In the genomic region with DNA sequence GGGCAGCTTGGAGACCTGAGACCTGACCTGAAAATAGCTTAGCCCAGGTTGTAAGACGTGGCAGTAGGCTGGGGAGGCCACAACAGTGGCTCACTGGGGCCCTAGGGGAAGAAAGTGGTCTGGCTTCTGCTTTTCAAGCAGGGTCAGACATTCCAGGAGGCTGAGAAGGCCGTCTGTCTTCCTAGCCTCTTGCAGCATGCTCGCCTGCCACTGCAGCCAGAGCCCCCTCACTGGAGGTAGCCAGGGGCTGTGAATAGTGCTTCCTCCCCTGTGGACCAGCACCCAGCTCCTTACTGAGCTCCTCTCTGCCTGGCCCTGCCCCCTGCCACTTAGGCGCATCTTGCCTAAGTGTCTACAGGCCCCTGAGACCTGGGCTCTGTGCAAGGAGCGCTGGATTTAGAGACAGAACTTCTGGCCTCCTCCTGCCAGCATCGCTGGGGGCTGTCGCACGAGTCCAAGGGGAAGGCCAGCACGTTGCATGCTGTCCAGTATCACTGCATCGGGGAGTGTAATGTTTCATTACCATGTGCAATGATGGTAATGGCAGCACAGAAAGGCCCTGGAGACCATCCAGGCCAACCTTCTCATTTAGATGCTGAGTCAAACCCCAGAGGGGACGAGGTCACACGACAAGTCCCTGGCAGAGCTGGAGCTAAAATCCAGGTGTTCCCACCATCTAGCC, we compare ENCODE assay signal across 8 cellular contexts. TPM values are rescaled to one million over a fixed set of nuclear protein-coding genes. Genes with fewer than 3 reads are reported as not detected.
DNase-seq lines count a peak whose midpoint lies in the region; ATAC-seq and TF ChIP-seq lines count a peak whose summit lies in the region.

No MANE protein-coding gene starts in this region.

- H4K8ac ChIP-seq in IMR-90 (ENCODE audit: low read depth in 2 of 2, low read length in 2 of 2), result peak overlapping the region; percentile 64 to 91; a peak in 3 of 4 replicates

- H2BK20ac ChIP-seq in IMR-90 (ENCODE audit: low read depth, low read length), result peak overlapping the region; percentile 75

- peak; percentile 59 for ATAC-seq in IMR-90 (ENCODE audit: low read depth)
- ATAC-seq in GM21737 (IDR thresholded peaks at IDR 0.05; ENCODE audit: unreplicated experiment), result no peak

- TF ChIP-seq RAD21 in IMR-90 (IDR thresholded peaks at IDR 0.05; ENCODE audit: low read length), result no peak; the same call in none of the 2 replicates

- H3K4ac ChIP-seq in IMR-90 (ENCODE audit: low read depth, low read length), result peak overlapping the region; percentile 95

- POLR2A ChIA-PET in IMR-90 (lab: Charles Lee; ENCODE audit: unreplicated experiment), result no interaction called here

- H2BK120ac ChIP-seq in IMR-90 (ENCODE audit: low read depth, low read length), result peak overlapping the region; percentile 96

- H3K27me3 ChIP-seq in IMR-90 (ENCODE audit: control insufficient read depth, insufficient read depth, low read length), result no peaks in the 10 kb centered on the region
- no peaks in the 10 kb centered on the region for H3K27me3 ChIP-seq in iPS-20b (ENCODE audit: insufficient read depth, low read length)
- no peaks in the 10 kb centered on the region for H3K27me3 ChIP-seq in tibial nerve
- no peaks in the 10 kb centered on the region for H3K27me3 ChIP-seq in HAP-1 (ENCODE audit: low read depth)

- in situ Hi-C loops in IMR-90 (cut with MboI; ENCODE audit: low sequenced_read_pairs) (loop anchor here (5.0 kb wide), 1 partner anchor 106 kb away; no protein-coding TSS in a partner anchor), HAP-1 (cut with MboI; ENCODE audit: low sequenced_read_pairs) (loop anchor here (25.0 kb wide), 1 partner anchor 1044 kb away; the partner anchor contains the start of genes POLR3A and RPS24)

- no peak for TF ChIP-seq EP300 in tibial nerve (IDR thresholded peaks at IDR 0.05)

- peak overlapping the region; percentile 20 for H3K18ac ChIP-seq in IMR-90 (ENCODE audit: low read depth, low read length)

- H2BK5ac ChIP-seq in IMR-90 (ENCODE audit: low read depth, low read length, poor library complexity, severe bottlenecking), result peak overlapping the region; percentile 95

- peak overlapping the region; percentile 95 for H2AK9ac ChIP-seq in IMR-90 (replicated peaks; ENCODE audit: low read depth, low read length, poor library complexity)

- peaks cover 74% of the 10 kb centered on the region for H3K4me1 ChIP-seq in IMR-90 (ENCODE audit: control insufficient read depth, insufficient read depth, low read length)
- peaks cover 30% of the 10 kb centered on the region for H3K4me1 ChIP-seq in iPS-20b (ENCODE audit: insufficient read depth, low read length)
- peaks cover 11 to 100% (median 90%) of the 10 kb centered on the region in 4 donors for H3K4me1 ChIP-seq in tibial nerve
- peaks cover 19% of the 10 kb centered on the region for H3K4me1 ChIP-seq in HAP-1

- no TSS peak for BruUV-seq in IMR-90 (replicated peaks; lab: Mats Ljungman, UMichigan)

- peak overlapping the region; percentile 95 for H3K23ac ChIP-seq in IMR-90 (ENCODE audit: low read depth, low read length)

- peak; percentile 62; the same call in 1 of the 2 replicates for TF ChIP-seq POLR2A in IMR-90 (IDR thresholded peaks at IDR 0.05; ENCODE audit: low read depth, low read length)
- TF ChIP-seq POLR2A in tibial nerve (IDR thresholded peaks at IDR 0.05), result no peak

- peaks cover 71% of the 10 kb centered on the region for H3K9me1 ChIP-seq in IMR-90 (ENCODE audit: insufficient read depth, low read length)

- 0 out of 2 replicates have a peak, but pooled peaks have one; percentile 5 for TF ChIP-seq CTCF in IMR-90 (conservative IDR thresholded peaks at IDR 0.05; ENCODE audit: low read depth, low read length)
- TF ChIP-seq CTCF in tibial nerve (IDR thresholded peaks at IDR 0.05), result no peak

- DNase-seq in IMR-90, result peak; percentile 96
- peak; percentile 19 for DNase-seq in amniotic stem cell (lab: John Stamatoyannopoulos, UW)
- no peak for DNase-seq in tibial nerve (ENCODE audit: low spot score in 2 of 2)
- DNase-seq in NCI-H524 treated with DMSO at 0.1 percent for 48 hours (lab: John Stamatoyannopoulos, UW), result no peak
- DNase-seq in activated CD4-positive, alpha-beta T cell treated with anti-CD3 and anti-CD28 coated beads, Interleukin-2, amount 50 U/mL, for 4 hours, result no peak
- DNase-seq in HAP-1 (ENCODE audit: low spot score in 2 of 2), result no peak

- CTCF ChIA-PET in IMR-90 (lab: Yijun Ruan, JAX), result no interaction called here

- peak overlapping the region; percentile 95 for H4K91ac ChIP-seq in IMR-90 (ENCODE audit: insufficient read depth, low read depth, low read length)

- peak overlapping the region; percentile 74 for H3K27ac ChIP-seq in IMR-90 (ENCODE audit: insufficient read depth, low read length)
- H3K27ac ChIP-seq in iPS-20b (ENCODE audit: low read length), result no peak overlapping the region
- peak overlapping the region in 3 of 4 donors; percentile 74 to 96 (median 94) for H3K27ac ChIP-seq in tibial nerve

- no peaks in the 10 kb centered on the region for H3K9me3 ChIP-seq in IMR-90 (ENCODE audit: control insufficient read depth, insufficient read depth, low read length)
- no peaks in the 10 kb centered on the region for H3K9me3 ChIP-seq in iPS-20b (ENCODE audit: insufficient read depth, low read depth, low read length)
- H3K9me3 ChIP-seq in tibial nerve, result no peaks in the 10 kb centered on the region
- H3K9me3 ChIP-seq in HAP-1, result no peaks in the 10 kb centered on the region

- peak overlapping the region; percentile 88; the same call in 1 of the 3 replicates for H2BK15ac ChIP-seq in IMR-90 (ENCODE audit: low read depth, low read length)

- H3K9ac ChIP-seq in IMR-90 (ENCODE audit: low read depth, low read length), result peak overlapping the region; percentile 50
- 0 out of 2 replicates have a peak overlapping the region, but pooled peaks have one; percentile 37 for H3K9ac ChIP-seq in iPS-20b (ENCODE audit: low read depth, low read length)

- peak overlapping the region; percentile 15 for H3K4me2 ChIP-seq in IMR-90 (ENCODE audit: low read depth, low read length)

- H3K36me3 ChIP-seq in IMR-90 (ENCODE audit: control insufficient read depth, insufficient read depth, low read length), result no peaks in the 10 kb centered on the region; the same call in 1 of the 2 replicates
- H3K36me3 ChIP-seq in iPS-20b (ENCODE audit: insufficient read depth, low read depth, low read length), result no peaks in the 10 kb centered on the region
- no peaks in the 10 kb centered on the region for H3K36me3 ChIP-seq in tibial nerve
- H3K36me3 ChIP-seq in HAP-1 (replicated peaks), result no peaks in the 10 kb centered on the region

- H3K4me3 ChIP-seq in IMR-90 (ENCODE audit: insufficient read depth, low read depth, low read length), result no peak overlapping the region
- no peak overlapping the region for H3K4me3 ChIP-seq in iPS-20b (ENCODE audit: low read length)
- H3K4me3 ChIP-seq in tibial nerve, result no peak overlapping the region
- H3K4me3 ChIP-seq in HAP-1, result no peak overlapping the region

- H4K20me1 ChIP-seq in IMR-90 (ENCODE audit: insufficient read depth, low read length), result peaks cover 100% of the 10 kb centered on the region

- H3K56ac ChIP-seq in IMR-90 (ENCODE audit: extremely low read depth, insufficient read depth, low read length), result peak overlapping the region; percentile 77

- WGBS in IMR-90 (ENCODE audit: extremely low coverage in 2 of 2, insufficient read length in 1 of 2), 2 experiments, result 23% methylated on average over 7 of the region's 12 CpGs; no CpG with 5 or more reads in 1 of the 2 experiments
- 51 to 68% methylated on average over 10 to 12 of the region's 12 CpGs for WGBS in tibial nerve, 2 donors

- H4K5ac ChIP-seq in IMR-90 (ENCODE audit: low read depth, low read length), result peak overlapping the region; percentile 38; the same call in 1 of the 2 replicates

- peak overlapping the region; percentile 96 for H3K14ac ChIP-seq in IMR-90 (replicated peaks; ENCODE audit: low read depth, low read length)

- peak overlapping the region; percentile 39 for H2AFZ ChIP-seq in IMR-90 (replicated peaks; ENCODE audit: low read length, poor library complexity)

- H3K79me1 ChIP-seq in IMR-90 (ENCODE audit: low read depth in 1 of 2, low read length in 2 of 2), result peaks cover 20 to 92% of the 10 kb centered on the region in 2 experiments

- peak overlapping the region; percentile 99 for H2AK5ac ChIP-seq in IMR-90 (ENCODE audit: low read depth, low read length)

- intact Hi-C loops in IMR-90 (cut with micrococcal nuclease), result loop anchor here (5.0 kb wide), 1 partner anchor 46 kb away; no protein-coding TSS in a partner anchor

- dilution Hi-C loops in IMR-90 (cut with HindIII; ENCODE audit: low sequenced_read_pairs, unreplicated experiment), result no loop called here

TF ChIP-seq in IMR-90, 13 proteins besides CTCF, POLR2A, EP300 and RAD21 (continues in another document):
- TF ChIP-seq CEBPB (IDR thresholded peaks at IDR 0.05; ENCODE audit: low read depth, low read length) (peak; percentile 86), NFE2L2 (IDR thresholded peaks at IDR 0.05; ENCODE audit: low read depth, low read length) (peak; percentile 66; the same call in 1 of the 2 replicates), RFX5 (IDR thresholded peaks at IDR 0.05; ENCODE audit: low read depth, low read length) (no peak), BHLHE40 (IDR thresholded peaks at IDR 0.05; ENCODE audit: low read depth, low read length) (peak; percentile 45), RCOR1 (IDR thresholded peaks at IDR 0.05; ENCODE audit: insufficient replicate concordance, low read length) (no peak), MAFK (IDR thresholded peaks at IDR 0.05; ENCODE audit: low read depth, low read length) (0 out of 2 replicates have a peak, but pooled peaks have one; percentile 12)
- TF ChIP-seq, protein P1, sequence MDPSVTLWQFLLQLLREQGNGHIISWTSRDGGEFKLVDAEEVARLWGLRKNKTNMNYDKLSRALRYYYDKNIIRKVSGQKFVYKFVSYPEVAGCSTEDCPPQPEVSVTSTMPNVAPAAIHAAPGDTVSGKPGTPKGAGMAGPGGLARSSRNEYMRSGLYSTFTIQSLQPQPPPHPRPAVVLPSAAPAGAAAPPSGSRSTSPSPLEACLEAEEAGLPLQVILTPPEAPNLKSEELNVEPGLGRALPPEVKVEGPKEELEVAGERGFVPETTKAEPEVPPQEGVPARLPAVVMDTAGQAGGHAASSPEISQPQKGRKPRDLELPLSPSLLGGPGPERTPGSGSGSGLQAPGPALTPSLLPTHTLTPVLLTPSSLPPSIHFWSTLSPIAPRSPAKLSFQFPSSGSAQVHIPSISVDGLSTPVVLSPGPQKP (IDR thresholded peaks at IDR 0.05; ENCODE audit: borderline replicate concordance, low read depth, low read length), result no peak

RNA-seq across cellular contexts. Expression of gene ZMIZ1, which starts 12.7 kb away (rescaled TPM):
- total RNA-seq in IMR-90 (2012; rRNA removed) (6.6 and 6.7 TPM in 2 replicates), tibial nerve (10 to 100 TPM; 65.5 to 88.2 (median 69.3) TPM)
- 43.2 and 48.7 TPM in 2 replicates for polyA plus RNA-seq in IMR-90 (2012; rRNA removed)
- polyA plus RNA-seq in IMR-90 (2012; cell fraction: cytosol; rRNA removed), result 39.5 and 51.2 TPM in 2 replicates
- 57.0 and 113 TPM in 2 replicates for polyA plus RNA-seq in IMR-90 (2012; cell fraction: nucleus; rRNA removed; ENCODE audit: low replicate concordance)

Comparison
In these comparisons a context has a peak if more than half of its experiments do, and no peak if none do; other contexts are left out.
1. DNase-seq: peak in IMR-90 (single experiment) and amniotic stem cell (single experiment); none in tibial nerve (0 of 2), NCI-H524 treated with DMSO at 0.1 percent for 48 hours (single experiment), activated CD4-positive, alpha-beta T cell treated with anti-CD3 and anti-CD28 coated beads, Interleukin-2, amount 50 U/mL, for 4 hours (0 of 2) and HAP-1 (0 of 2).